ENCODE assay signal across 20 cellular contexts in the genomic region with DNA sequence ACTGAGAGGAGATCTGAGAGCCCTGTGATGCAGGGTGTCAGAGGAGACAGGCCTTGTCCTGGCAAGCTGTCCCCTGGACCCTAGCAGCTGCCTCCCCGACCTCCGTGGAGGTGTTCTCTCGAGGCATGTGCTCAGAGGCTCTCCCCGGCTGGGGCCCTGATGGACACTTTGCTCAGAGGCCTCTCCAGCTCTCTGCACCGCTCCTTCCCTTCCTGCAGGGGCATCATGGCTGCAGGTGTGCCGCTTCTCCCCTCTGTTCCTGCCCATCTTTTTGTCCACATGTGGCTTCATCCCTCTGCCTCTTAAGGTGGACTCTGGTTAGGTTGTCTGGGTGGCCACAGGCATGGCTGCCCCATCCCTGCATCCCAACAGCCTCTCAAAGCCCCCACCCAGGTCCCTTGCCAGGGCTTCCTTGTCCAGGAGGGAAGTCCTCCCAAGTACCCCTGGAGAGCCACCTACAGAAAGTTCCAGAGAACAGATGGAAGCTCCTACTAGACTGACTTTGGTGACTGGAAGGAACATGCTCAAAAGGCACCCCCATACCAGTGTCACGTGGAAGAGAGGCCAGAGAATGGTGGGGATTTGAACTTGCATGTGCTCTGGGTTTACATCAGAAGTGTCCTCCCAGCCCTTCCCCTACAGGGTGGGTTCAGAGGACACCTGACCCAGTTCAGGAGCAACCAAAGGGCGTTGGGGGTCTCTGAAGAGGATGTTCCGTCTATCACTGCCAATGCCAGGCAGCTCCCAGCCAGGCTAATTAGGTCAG.
DNase-seq lines count a peak whose midpoint lies in the region; ATAC-seq and TF ChIP-seq lines count a peak whose summit lies in the region.
"Had no signal": no experiment of that assay in that cellular context is flagged by ENCODE, and none has a peak within 500 bp of the region (broad histone marks: within the 10 kb centered on the region; RNA-seq: fewer than 3 reads in every experiment).

No MANE protein-coding gene starts in this region.

- CTCF ChIA-PET in A673 (lab: Charles Lee) = no interaction called here

- DNase-seq in A673 (ENCODE audit: low spot score) = no peak
- peak; percentile 29 for DNase-seq in SW480 (ENCODE audit: low spot score)
- DNase-seq in glutamatergic neuron = peak; percentile 9
- no peak for DNase-seq in T-helper 9 cell
- DNase-seq in NCI-H748 (lab: John Stamatoyannopoulos, UW; ENCODE audit: unreplicated experiment) = no peak
- no peak for DNase-seq in HK-2 (ENCODE audit: unreplicated experiment)
- DNase-seq: activated CD4-positive, alpha-beta T cell treated with anti-CD3 and anti-CD28 coated beads, Interleukin-2, amount 50 U/mL, for 1 hour; activated naive CD8-positive, alpha-beta T cell treated with anti-CD3 and anti-CD28 coated beads for 36 hours; activated T-cell treated with anti-CD3 and anti-CD28 coated beads, Interleukin-2, amount 50 U/mL, for 24 hours; AML-193; HCEC 1CT; NCI-H1694; NCI-H526 treated with DMSO at 0.1 percent for 48 hours; nucleus accumbens; T1000; upper lobe of right lung had no signal

- H3K36me3 ChIP-seq in A673 (ENCODE audit: insufficient read depth, low read length, poor library complexity, severe bottlenecking) (no peaks in the 10 kb centered on the region), gastroesophageal sphincter (no peaks in the 10 kb centered on the region)
- H3K36me3 ChIP-seq: upper lobe of right lung had no signal

- H3K9me3 ChIP-seq in A673 (ENCODE audit: low read depth, low read length, poor library complexity, severe bottlenecking) (no peaks in the 10 kb centered on the region), gastroesophageal sphincter (no peaks in the 10 kb centered on the region)
- H3K9me3 ChIP-seq: upper lobe of right lung had no signal

- H3K4me1 ChIP-seq in A673 (ENCODE audit: insufficient read depth, low read length, poor library complexity, severe bottlenecking) = peaks cover 17% of the 10 kb centered on the region
- H3K4me1 ChIP-seq in gastroesophageal sphincter = peaks cover 0 to 78% (median 14%) of the 10 kb centered on the region in 3 donors

- no peaks in the 10 kb centered on the region for H3K36me3 Mint-ChIP-seq in glutamatergic neuron (ENCODE audit: unreplicated experiment)
- H3K36me3 Mint-ChIP-seq: activated naive CD8-positive, alpha-beta T cell treated with anti-CD3 and anti-CD28 coated beads for 36 hours; mesothelial cell of epicardium had no signal

- peaks cover 4% of the 10 kb centered on the region for H3K27me3 Mint-ChIP-seq in glutamatergic neuron (ENCODE audit: unreplicated experiment)
- H3K27me3 Mint-ChIP-seq: activated T-cell treated with anti-CD3 and anti-CD28 coated beads, Interleukin-2, amount 50 U/mL, for 24 hours had no signal

- POLR2A ChIA-PET in A673 (lab: Charles Lee; ENCODE audit: low non-redundant PET) = no interaction called here

- TF ChIP-seq EP300 in gastroesophageal sphincter (IDR thresholded peaks at IDR 0.05) = no peak

- no peak for ATAC-seq in gastroesophageal sphincter

- peak; percentile 37; the same call in 1 of the 2 replicates for TF ChIP-seq CTCF in A673 (conservative IDR thresholded peaks at IDR 0.05; ENCODE audit: low read depth, low read length)
- peak; percentile 32; the same call in 1 of the 2 replicates for TF ChIP-seq CTCF in GM12874 (IDR thresholded peaks at IDR 0.05; ENCODE audit: insufficient read depth, low read depth, low read length)
- no peak for TF ChIP-seq CTCF in glutamatergic neuron (IDR thresholded peaks at IDR 0.05; ENCODE audit: partially characterized antibody, unreplicated experiment)
- no peak for TF ChIP-seq CTCF in gastroesophageal sphincter (IDR thresholded peaks at IDR 0.05)

- no peak for TF ChIP-seq POLR2A in gastroesophageal sphincter (IDR thresholded peaks at IDR 0.05)

- 80% methylated on average over 1 of the region's 9 CpGs; no CpG with 5 or more reads in 1 of the 2 donors for WGBS in gastroesophageal sphincter (ENCODE audit: low coverage in 1 of 2), 2 donors

- no peak overlapping the region for H3K27ac ChIP-seq in A673 (ENCODE audit: low read depth, low read length, poor library complexity, severe bottlenecking)
- H3K27ac ChIP-seq in gastroesophageal sphincter = peak overlapping the region in 1 of 4 donors; percentile 82

- no peak overlapping the region for H3K4me3 ChIP-seq in A673 (ENCODE audit: low read depth, low read length, poor library complexity, severe bottlenecking)
- H3K4me3 ChIP-seq in gastroesophageal sphincter = no peak overlapping the region
- H3K4me3 ChIP-seq: upper lobe of right lung had no signal

- intact Hi-C loops in A673 (cut with micrococcal nuclease; ENCODE audit: unreplicated experiment) = no loop called here

- no peak overlapping the region for H3K27ac Mint-ChIP-seq in glutamatergic neuron (ENCODE audit: unreplicated experiment)
- H3K27ac Mint-ChIP-seq: activated naive CD8-positive, alpha-beta T cell treated with anti-CD3 and anti-CD28 coated beads for 36 hours; activated T-cell treated with anti-CD3 and anti-CD28 coated beads, Interleukin-2, amount 50 U/mL, for 24 hours; mesothelial cell of epicardium had no signal

- H3K9me3 Mint-ChIP-seq in glutamatergic neuron (ENCODE audit: unreplicated experiment) = peaks cover 2% of the 10 kb centered on the region
- H3K9me3 Mint-ChIP-seq: activated naive CD8-positive, alpha-beta T cell treated with anti-CD3 and anti-CD28 coated beads for 36 hours; activated T-cell treated with anti-CD3 and anti-CD28 coated beads, Interleukin-2, amount 50 U/mL, for 24 hours; central memory CD8-positive, alpha-beta T cell; mesothelial cell of epicardium had no signal

- BruUV-seq in A673 (replicated peaks; lab: Mats Ljungman, UMichigan) = no TSS peak

- H3K27me3 ChIP-seq in A673 (replicated peaks; ENCODE audit: insufficient read depth, low read depth, low read length, poor library complexity) (no peaks in the 10 kb centered on the region), gastroesophageal sphincter (no peaks in the 10 kb centered on the region)
- H3K27me3 ChIP-seq: upper lobe of right lung had no signal

- peaks cover 40% of the 10 kb centered on the region for H3K4me1 Mint-ChIP-seq in glutamatergic neuron (ENCODE audit: low read depth, unreplicated experiment)
- H3K4me1 Mint-ChIP-seq: central memory CD8-positive, alpha-beta T cell had no signal

- H3K4me3 Mint-ChIP-seq in glutamatergic neuron (ENCODE audit: unreplicated experiment) = no peak overlapping the region
- H3K4me3 Mint-ChIP-seq: activated naive CD8-positive, alpha-beta T cell treated with anti-CD3 and anti-CD28 coated beads for 36 hours; activated T-cell treated with anti-CD3 and anti-CD28 coated beads, Interleukin-2, amount 50 U/mL, for 24 hours; central memory CD8-positive, alpha-beta T cell; mesothelial cell of epicardium had no signal

Comparison
In these comparisons a context has a peak if more than half of its experiments do, and no peak if none do; other contexts are left out.
1. DNase-seq: peak in SW480 (single experiment) and glutamatergic neuron (single experiment); none in A673 (single experiment), T-helper 9 cell (single experiment), NCI-H748 (single experiment) and HK-2 (single experiment).
2. CTCF ChIP-seq: peak in A673 (single experiment) and GM12874 (single experiment); none in glutamatergic neuron (single experiment) and gastroesophageal sphincter (0 of 4).